8 cellular contexts compared by ENCODE assay signal in the genomic region with DNA sequence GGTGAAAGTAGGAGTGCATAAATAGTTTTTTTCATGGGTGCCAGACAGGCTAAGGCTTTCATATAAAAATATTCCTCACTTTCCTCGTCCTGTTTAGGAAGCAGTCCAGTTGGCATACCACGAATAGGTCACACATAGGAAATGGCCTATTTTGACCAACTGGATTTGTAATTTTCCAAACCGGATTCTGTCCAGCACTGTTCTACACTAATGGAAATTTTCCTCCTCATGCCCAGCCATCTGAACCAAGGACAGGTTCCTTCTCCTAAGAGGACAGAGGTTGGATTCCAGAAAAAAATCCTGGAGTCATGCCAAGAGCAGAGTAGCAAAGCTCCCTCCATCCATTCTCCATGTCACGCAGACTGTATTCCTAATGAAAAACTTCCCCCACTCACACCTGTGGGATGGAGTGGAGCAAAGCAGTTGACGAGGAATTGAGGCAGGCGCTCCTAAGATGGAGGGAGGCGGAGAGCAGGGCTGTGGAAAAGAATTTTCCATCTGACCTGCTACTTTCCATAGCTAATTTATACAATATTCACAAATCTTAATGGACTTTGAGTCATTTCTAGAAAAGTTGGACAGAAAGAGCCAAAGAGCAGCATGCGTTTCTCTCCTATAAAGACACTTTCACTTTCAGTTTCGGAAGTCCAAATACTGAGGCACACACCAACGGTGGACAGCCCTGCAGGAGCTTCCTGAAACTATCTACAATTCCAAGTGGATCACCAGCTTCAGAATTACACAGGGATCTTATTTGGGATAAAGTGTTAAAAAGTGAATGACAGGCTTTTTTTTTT. TPM values are rescaled to one million over a fixed set of nuclear protein-coding genes. Genes with fewer than 3 reads are reported as not detected.
DNase-seq lines count a peak whose midpoint lies in the region; ATAC-seq and TF ChIP-seq lines count a peak whose summit lies in the region.

No MANE protein-coding gene starts in this region.

- 34 to 40% (median 36%) methylated on average over 10 of the region's 10 CpGs for WGBS in adrenal gland, 4 donors
- 59 to 64% methylated on average over 10 of the region's 10 CpGs for WGBS in testis, 2 donors

- intact Hi-C loops in adrenal gland (cut with DNase I) (no loop called here), testis (cut with DNase I; ENCODE audit: low total_unique reads) (no loop called here)

- H3K27ac Mint-ChIP-seq in T-helper 2 cell treated with Interferon-gamma antibody and Interleukin-4, amounts not matched to agents 5 μg/mL and 100 μg/mL, for 36 hours = peak overlapping the region; percentile 66

- H3K27ac ChIP-seq in adrenal gland = peak overlapping the region; percentile 67 to 90 (median 76)
- peak overlapping the region; percentile 22 to 43 for H3K27ac ChIP-seq in testis

- H3K4me3 Mint-ChIP-seq in T-helper 2 cell treated with Interferon-gamma antibody and Interleukin-4, amounts not matched to agents 5 μg/mL and 100 μg/mL, for 36 hours = peak overlapping the region; percentile 39

- DNase-seq in T-helper 2 cell treated with Interferon-gamma antibody and Interleukin-4, amounts not matched to agents 5 μg/mL and 100 μg/mL, for 36 hours (ENCODE audit: low spot score) = no peak
- no peak for DNase-seq in T-helper 2 cell
- DNase-seq in adrenal gland = peak in 2 of 7 donors; percentile 42 to 57
- DNase-seq in kidney tubule cell (ENCODE audit: low spot score) = peak; percentile 49
- DNase-seq in testis = no peak
- DNase-seq in NOMO-1 treated with DMSO at 0.1 percent for 48 hours (lab: John Stamatoyannopoulos, UW; ENCODE audit: unreplicated experiment) = no peak

- H3K4me3 ChIP-seq in adrenal gland (peak overlapping the region in 1 of 4 donors; percentile 32), testis (no peak overlapping the region)

- H3K9me3 ChIP-seq in adrenal gland (replicated peaks in 1 of 3) (no peaks in the 10 kb centered on the region), testis (no peaks in the 10 kb centered on the region)

- H3K4me1 ChIP-seq in adrenal gland (replicated peaks in 1 of 2) = peaks cover 36 to 49% of the 10 kb centered on the region in 2 donors
- H3K4me1 ChIP-seq in testis = peaks cover 30% of the 10 kb centered on the region

- H3K36me3 ChIP-seq in adrenal gland (replicated peaks in 1 of 2) (no peaks in the 10 kb centered on the region), testis (ENCODE audit: low read depth, missing control alignments) (no peaks in the 10 kb centered on the region)

- peaks cover 24% of the 10 kb centered on the region for H3K36me3 Mint-ChIP-seq in T-helper 2 cell treated with Interferon-gamma antibody and Interleukin-4, amounts not matched to agents 5 μg/mL and 100 μg/mL, for 36 hours (ENCODE audit: low read depth)

- no peaks in the 10 kb centered on the region for H3K9me3 Mint-ChIP-seq in T-helper 2 cell treated with Interferon-gamma antibody and Interleukin-4, amounts not matched to agents 5 μg/mL and 100 μg/mL, for 36 hours

- TF ChIP-seq POLR2A in adrenal gland (IDR thresholded peaks at IDR 0.05) (no peak), testis (IDR thresholded peaks at IDR 0.05) (no peak)

- no peak for ATAC-seq in GM19467 (IDR thresholded peaks at IDR 0.05; ENCODE audit: unreplicated experiment)
- no peak for ATAC-seq in GM21786 (IDR thresholded peaks at IDR 0.05; ENCODE audit: unreplicated experiment)

- H3K27me3 ChIP-seq in adrenal gland (no peaks in the 10 kb centered on the region), testis (no peaks in the 10 kb centered on the region)

- TF ChIP-seq CTCF in adrenal gland (IDR thresholded peaks at IDR 0.05) = no peak
- TF ChIP-seq CTCF in testis (IDR thresholded peaks at IDR 0.05) = no peak

- H3K27me3 Mint-ChIP-seq in T-helper 2 cell treated with Interferon-gamma antibody and Interleukin-4, amounts not matched to agents 5 μg/mL and 100 μg/mL, for 36 hours (ENCODE audit: low read depth) = no peaks in the 10 kb centered on the region

- H3K4me1 Mint-ChIP-seq in T-helper 2 cell treated with Interferon-gamma antibody and Interleukin-4, amounts not matched to agents 5 μg/mL and 100 μg/mL, for 36 hours (ENCODE audit: low read depth) = peaks cover 21% of the 10 kb centered on the region

RNA-seq across cellular contexts. Expression of a gene that starts 43.3 kb away (rescaled TPM):
- total RNA-seq in adrenal gland (10 to 100 TPM; 32.5 to 70.1 (median 47.5) TPM), testis (10 to 100 TPM; 63.4 to 71.2 TPM)
- polyA plus RNA-seq in adrenal gland (10 to 100 TPM; 34.3 to 58.0 (median 44.7) TPM), testis (ENCODE audit: insufficient read depth, low read depth, low replicate concordance) (57.9 TPM)
